ENCODE assay signal across 17 cellular contexts in the genomic region with DNA sequence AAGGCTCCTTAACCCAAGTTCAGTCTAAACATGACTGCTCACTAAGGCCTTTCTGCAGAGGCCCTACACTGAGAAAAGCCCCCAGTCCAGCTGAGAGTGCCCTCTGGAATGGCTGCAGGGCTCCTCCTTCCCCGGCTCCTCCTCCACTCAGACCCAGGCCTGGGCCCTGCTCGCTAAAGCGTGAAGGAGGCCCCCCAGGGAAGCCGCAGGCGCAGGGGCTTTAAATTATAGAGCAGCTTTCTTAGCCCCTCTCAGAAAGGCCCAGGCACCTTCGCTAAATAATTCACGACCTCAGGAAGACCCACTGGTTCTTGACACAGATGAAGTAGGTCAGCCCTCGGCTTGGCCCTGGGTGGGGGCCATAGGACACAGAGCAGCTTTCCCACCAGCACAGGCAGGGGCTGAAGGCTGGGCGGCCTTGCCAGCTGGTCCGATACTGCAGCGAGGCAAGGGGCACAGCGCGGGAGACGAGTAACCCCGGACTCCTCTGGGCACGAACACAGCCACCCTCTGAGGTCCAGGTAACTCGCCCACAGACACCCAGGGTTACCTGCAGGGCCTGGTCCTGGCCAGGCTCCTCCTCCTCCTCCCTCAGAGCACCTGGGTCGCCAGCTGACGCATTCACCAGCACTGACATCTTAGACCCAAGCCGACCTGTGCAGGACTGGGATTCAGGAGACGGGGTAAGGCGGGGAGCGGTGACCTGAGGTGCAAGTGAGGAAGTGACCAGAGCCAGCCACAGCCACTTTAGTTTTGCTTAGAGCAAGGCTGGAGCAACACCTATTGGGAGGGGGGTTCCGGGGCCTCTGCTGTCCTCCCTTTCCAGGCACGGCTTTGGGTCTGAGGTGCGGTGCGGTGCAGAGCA. TPM values are rescaled to one million over a fixed set of nuclear protein-coding genes. Genes with fewer than 3 reads are reported as not detected.
"Had no signal": no experiment of that assay in that cellular context is flagged by ENCODE, and none has a peak within 500 bp of the region (broad histone marks: within the 10 kb centered on the region; RNA-seq: fewer than 3 reads in every experiment).

No MANE protein-coding gene starts in this region.

- H3K4me1 ChIP-seq: breast epithelium, vagina had no signal

- H3K4me3 ChIP-seq: breast epithelium, vagina had no signal

- H3K9me3 ChIP-seq: breast epithelium, neutrophil, vagina had no signal

- H3K27ac ChIP-seq: breast epithelium, neutrophil, vagina had no signal

- H3K36me3 ChIP-seq: breast epithelium, neutrophil, vagina had no signal

- H3K27me3 ChIP-seq: breast epithelium, neutrophil, vagina had no signal

- DNase-seq: activated CD4-positive, alpha-beta T cell treated with anti-CD3 and anti-CD28 coated beads, Interleukin-2, amount 50 U/mL, for 4 hours; activated CD4-positive, CD25-positive, alpha-beta regulatory T cell treated with anti-CD3 and anti-CD28 coated beads, Interleukin-2, amount 50 U/mL, for 72 hours; activated gamma-delta T cell treated with Interleukin-2 at 50 U/mL for 16 hours; activated T-cell treated with anti-CD3 and anti-CD28 coated beads, Interleukin-2, amount 50 U/mL, for 24 hours; aorta; kidney; posterior cingulate gyrus; stimulated activated CD4-positive, alpha-beta T cell treated with anti-CD3 and anti-CD28 coated beads, Interleukin-2, amount 100 ng/mL, for 48 hours; stimulated activated naive CD4-positive, alpha-beta T cell treated with Interleukin-2 at 50 U/mL for 16 hours had no signal

- FAIRE-seq: frontal cortex, kidney had no signal

RNA-seq across cellular contexts. Expression of a gene that starts 36.9 kb away (rescaled TPM):
- total RNA-seq: fibroblast of lung; myocyte; T-helper 2 cell treated with Interferon-gamma antibody and Interleukin-4, amounts not matched to agents 100 ng/mL and 5 ng/mL, for 36 hours; temporal lobe had no signal
